Comparison of ENCODE assay signal across 8 cellular contexts in the genomic region with DNA sequence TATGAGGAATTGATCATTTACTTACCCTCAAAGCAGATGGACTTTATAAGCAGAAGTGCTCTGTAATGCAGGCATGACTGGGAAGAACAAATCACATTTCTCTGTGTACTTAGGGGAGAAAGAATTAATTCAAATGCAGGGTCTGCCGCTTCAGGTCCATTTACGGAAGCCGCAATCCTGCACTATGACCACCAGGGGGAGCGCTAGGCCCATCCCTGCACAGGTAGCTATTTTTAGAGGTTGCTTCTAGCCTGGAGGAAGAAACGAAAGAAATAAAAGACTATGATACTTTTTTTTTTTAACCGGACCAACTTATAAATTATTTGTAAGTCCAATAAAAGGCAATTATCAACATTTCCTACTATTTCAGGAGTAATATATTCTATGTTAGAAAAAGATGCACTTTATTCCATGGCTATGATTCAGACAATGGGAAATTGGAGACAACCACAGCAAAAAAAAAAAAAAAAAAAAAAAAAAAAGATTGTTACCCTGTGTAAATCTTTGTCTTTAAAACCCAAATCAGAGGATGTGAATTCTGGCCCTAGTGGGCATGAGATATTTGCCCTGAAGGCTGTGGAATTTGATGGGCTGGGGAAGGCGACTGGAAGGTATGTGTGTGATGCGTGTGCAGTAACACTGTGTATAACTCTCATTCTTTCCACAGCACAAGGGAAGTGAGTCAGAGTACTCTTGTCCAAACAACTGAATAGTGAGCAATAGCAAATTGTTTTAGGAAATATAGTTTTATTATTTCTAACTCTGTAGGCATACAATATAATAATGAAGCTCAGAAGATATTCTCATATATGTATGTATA. TPM values are rescaled to one million over a fixed set of nuclear protein-coding genes. Genes with fewer than 3 reads are reported as not detected.
DNase-seq lines count a peak whose midpoint lies in the region; ATAC-seq lines count a peak whose summit lies in the region.

No MANE protein-coding gene starts in this region.

- intact Hi-C loops in Right ventricle myocardium inferior (cut with DNase I): loop anchor here (5.0 to 10.0 kb wide), 4 partner anchors 133 to 1323 kb away; partner anchors contain the start of gene C8B
- intact Hi-C loops in cardiac septum (cut with DNase I): loop anchor here (2.0 to 5.0 kb wide), 5 partner anchors 135 to 1215 kb away; partner anchors contain the start of genes C8B and DAB1

- DNase-seq in Right ventricle myocardium inferior (ENCODE audit: missing footprints): peak; percentile 68
- DNase-seq in cardiac septum (ENCODE audit: low spot score): no peak
- DNase-seq in NCI-H526 (lab: John Stamatoyannopoulos, UW): peak; percentile 42 to 72
- DNase-seq in activated CD4-positive, alpha-beta T cell treated with anti-CD3 and anti-CD28 coated beads, Interleukin-2, amount 50 U/mL, for 1 hour: peak; percentile 59
- peak; percentile 92 to 93 for DNase-seq in dermis microvascular lymphatic vessel endothelial cell (ENCODE audit: low read depth in 2 of 2)
- peak; percentile 94 to 95 for DNase-seq in lung microvascular endothelial cell (ENCODE audit: low read depth in 2 of 2)
- peak; percentile 5 for DNase-seq in stimulated activated CD8-positive, alpha-beta memory T cell treated with anti-CD3 and anti-CD28 coated beads, Interleukin-12 subunit alpha, Interleukin-12 subunit beta, amount 100 ng/mL, for 24 hours (ENCODE audit: extremely low read depth)

- ATAC-seq in Right ventricle myocardium inferior (peak; percentile 81), HG03064 (IDR thresholded peaks at IDR 0.05; ENCODE audit: low read depth, unreplicated experiment) (peak; percentile 75)

RNA-seq across cellular contexts. Expression of gene FYB2, which starts 12.9 kb away (rescaled TPM):
- total RNA-seq in Right ventricle myocardium inferior (14.0 TPM), cardiac septum (6.0 TPM), dermis microvascular lymphatic vessel endothelial cell (under 0.01 TPM in 1 of 2 replicates, not detected in the other), lung microvascular endothelial cell (not detected in 2 replicates)

RNA-seq across cellular contexts. Expression of gene C8A, which starts 22.5 kb away (rescaled TPM):
- total RNA-seq in Right ventricle myocardium inferior (not detected), cardiac septum (not detected), dermis microvascular lymphatic vessel endothelial cell (not detected in 2 replicates), lung microvascular endothelial cell (not detected in 2 replicates)
